ENCODE assay signal across 14 cellular contexts in genomic region chr21:45439901-45440461, GRCh38. TPM values are rescaled to one million over a fixed set of nuclear protein-coding genes. Genes with fewer than 3 reads are reported as not detected.
A peak's percentile ranks its signal among the peaks of the same experiment; 100 is the strongest.
DNase-seq lines count a peak whose midpoint lies in the region; ATAC-seq, FAIRE-seq and TF ChIP-seq lines count a peak whose summit lies in the region.
"Had no signal": no experiment of that assay in that cellular context is flagged by ENCODE, and none has a peak within 500 bp of the region (broad histone marks: within the 10 kb centered on the region; RNA-seq: fewer than 3 reads in every experiment).

No MANE protein-coding gene starts in this region.

- 100% methylated on average over 7 of the region's 28 CpGs for whole genome bisulfite sequencing in A549 (ENCODE audit: missing lambda C conversion rate)
- 91 to 100% methylated on average over 8 to 9 of the region's 28 CpGs for WGBS in gastroesophageal sphincter (ENCODE audit: low coverage in 1 of 2), 2 donors
- WGBS in ovary, 3 donors = 90 to 93% (median 90%) methylated on average over 28 of the region's 28 CpGs

- CTCF ChIA-PET in A549 (lab: Yijun Ruan, JAX) (interaction anchor here (0.5 to 5.6 kb wide), 28 partner anchors 10 to 575 kb away, joined by 3 to 75 read pairs (median 4); no protein-coding TSS in a partner anchor), Panc1 (lab: Charles Lee) (interaction anchor here (0.6 kb wide), 1 partner anchor 131 kb away, joined by 3 read pairs; no protein-coding TSS in a partner anchor)

- H3K36me3 ChIP-seq in Panc1 (ENCODE audit: control insufficient read depth, insufficient read depth, low read length) (no peaks in the 10 kb centered on the region), gastroesophageal sphincter (no peaks in the 10 kb centered on the region), ovary (no peaks in the 10 kb centered on the region), Peyer's patch (no peaks in the 10 kb centered on the region)

- TF ChIP-seq POLR2A in A549 (IDR thresholded peaks at IDR 0.05; ENCODE audit: low read length) = no peak
- no peak for TF ChIP-seq POLR2A in gastroesophageal sphincter (IDR thresholded peaks at IDR 0.05)
- no peak for TF ChIP-seq POLR2A in ovary (IDR thresholded peaks at IDR 0.05)
- TF ChIP-seq POLR2A in Peyer's patch (IDR thresholded peaks at IDR 0.05) = no peak

- peaks cover 0 to 6% of the 10 kb centered on the region in 2 donors for H3K27me3 Mint-ChIP-seq in natural killer cell treated with Interleukin-12 subunit alpha and Interleukin-12 subunit beta and Interleukin-15 and Interleukin-18, amount 100 ng/mL, for 72 hours
- H3K27me3 Mint-ChIP-seq: activated naive CD4-positive, alpha-beta T cell treated with anti-CD3 and anti-CD28 coated beads, Interleukin-2, amount 50 U/mL, for 24 hours had no signal

- in situ Hi-C loops in Panc1 (cut with HindIII; ENCODE audit: low pct_unique_long_range_greater_than_20kb, low sequenced_read_pairs) = no loop called here

- H3K9me3 Mint-ChIP-seq in natural killer cell treated with Interleukin-12 subunit alpha and Interleukin-12 subunit beta and Interleukin-15 and Interleukin-18, amount 100 ng/mL, for 72 hours = no peaks in the 10 kb centered on the region
- H3K9me3 Mint-ChIP-seq: activated CD4-positive, alpha-beta memory T cell treated with anti-CD3 and anti-CD28 coated beads, Interleukin-2, amount 10 ng/mL, durations not matched to agents 7 days and 5 days; activated naive CD4-positive, alpha-beta T cell treated with anti-CD3 and anti-CD28 coated beads, Interleukin-2, amount 50 U/mL, for 24 hours; activated T-cell treated with anti-CD3 and anti-CD28 coated beads, Interleukin-2, amount 50 U/mL, for 24 hours; T-cell had no signal

- TF ChIP-seq EP300 in A549 (IDR thresholded peaks at IDR 0.05) = no peak
- TF ChIP-seq EP300 in gastroesophageal sphincter (IDR thresholded peaks at IDR 0.05) = no peak
- TF ChIP-seq EP300 in ovary (IDR thresholded peaks at IDR 0.05) = no peak

- peaks cover 0 to 8% of the 10 kb centered on the region in 2 donors for H3K4me1 Mint-ChIP-seq in natural killer cell treated with Interleukin-12 subunit alpha and Interleukin-12 subunit beta and Interleukin-15 and Interleukin-18, amount 100 ng/mL, for 72 hours (ENCODE audit: low read depth in 2 of 2)

- no peak overlapping the region for H3K4me3 ChIP-seq in A549
- no peak overlapping the region for H3K4me3 ChIP-seq in Panc1 (ENCODE audit: low read depth in 2 of 2, low read length in 2 of 2)
- peak overlapping the region in 1 of 2 donors; percentile 46 for H3K4me3 ChIP-seq in gastroesophageal sphincter
- H3K4me3 ChIP-seq in ovary = no peak overlapping the region
- H3K4me3 ChIP-seq in Peyer's patch = no peak overlapping the region

- TF ChIP-seq CTCF in A549 (IDR thresholded peaks at IDR 0.05) (no peak), Panc1 (IDR thresholded peaks at IDR 0.05) (no peak), gastroesophageal sphincter (IDR thresholded peaks at IDR 0.05) (no peak), ovary (IDR thresholded peaks at IDR 0.05) (no peak), Peyer's patch (IDR thresholded peaks at IDR 0.05) (no peak)

- H3K4me1 ChIP-seq in A549 (peaks cover 11% of the 10 kb centered on the region), Panc1 (ENCODE audit: control insufficient read depth, insufficient read depth, low read length) (peaks cover 45% of the 10 kb centered on the region), gastroesophageal sphincter (peaks cover 0 to 38% (median 17%) of the 10 kb centered on the region in 3 donors), ovary (ENCODE audit: insufficient read depth) (peaks cover 12% of the 10 kb centered on the region), Peyer's patch (peaks cover 0 to 14% (median 4%) of the 10 kb centered on the region in 4 donors)

- H3K27ac Mint-ChIP-seq in natural killer cell treated with Interleukin-12 subunit alpha and Interleukin-12 subunit beta and Interleukin-15 and Interleukin-18, amount 100 ng/mL, for 72 hours = no peak overlapping the region
- H3K27ac Mint-ChIP-seq: activated CD4-positive, alpha-beta memory T cell treated with anti-CD3 and anti-CD28 coated beads, Interleukin-2, amount 10 ng/mL, durations not matched to agents 7 days and 5 days; activated T-cell treated with anti-CD3 and anti-CD28 coated beads, Interleukin-2, amount 50 U/mL, for 24 hours had no signal

- intact Hi-C loops in Panc1 (cut with micrococcal nuclease; ENCODE audit: unreplicated experiment) = no loop called here
- intact Hi-C loops in ovary (cut with DNase I) = loop anchor here (1.0 to 10.0 kb wide), 8 partner anchors 55 to 495 kb away; partner anchors contain the start of gene SLX9 (in 1 of the 4)

- no TSS peak for BruUV-seq in Panc1 (replicated peaks; lab: Mats Ljungman, UMichigan)

- DNase-seq in A549 (ENCODE audit: low read depth in 1 of 2, low spot score in 1 of 2) = no peak
- DNase-seq in Panc1 (ENCODE audit: low read depth, low spot score) = no peak
- peak in 2 of 5 donors; percentile 59 to 61 for DNase-seq in ovary
- DNase-seq in NCI-H2227 treated with DMSO at 0.1 percent for 48 hours (lab: John Stamatoyannopoulos, UW) = no peak
- no peak for DNase-seq in natural killer cell treated with Interleukin-12 subunit alpha and Interleukin-12 subunit beta and Interleukin-15 and Interleukin-18, amount 100 ng/mL, for 72 hours (ENCODE audit: low spot score)
- DNase-seq in activated CD4-positive, CD25-positive, alpha-beta regulatory T cell (lab: John Stamatoyannopoulos, UW) = no peak
- DNase-seq in Peyer's patch = no peak

- H3K9me3 ChIP-seq in A549 = no peaks in the 10 kb centered on the region
- no peaks in the 10 kb centered on the region for H3K9me3 ChIP-seq in Panc1 (ENCODE audit: control insufficient read depth, insufficient read depth, low read depth, low read length)
- H3K9me3 ChIP-seq in gastroesophageal sphincter = no peaks in the 10 kb centered on the region
- H3K9me3 ChIP-seq in ovary = no peaks in the 10 kb centered on the region
- no peaks in the 10 kb centered on the region for H3K9me3 ChIP-seq in Peyer's patch

- ATAC-seq in A549 = no peak
- ATAC-seq in Panc1 = no peak
- no peak for ATAC-seq in gastroesophageal sphincter
- no peak for ATAC-seq in natural killer cell treated with Interleukin-12 subunit alpha and Interleukin-12 subunit beta and Interleukin-15 and Interleukin-18, amount 100 ng/mL, for 72 hours

- no peak for FAIRE-seq in A549 (lab: Jason Lieb, UNC)
- FAIRE-seq: colon, small intestine had no signal

- no peaks in the 10 kb centered on the region for H3K27me3 ChIP-seq in Panc1 (ENCODE audit: control insufficient read depth, insufficient read depth, low read length)
- no peaks in the 10 kb centered on the region for H3K27me3 ChIP-seq in gastroesophageal sphincter
- no peaks in the 10 kb centered on the region for H3K27me3 ChIP-seq in ovary
- H3K27me3 ChIP-seq in Peyer's patch = no peaks in the 10 kb centered on the region

- no peak for TF ChIP-seq RAD21 in A549 (conservative IDR thresholded peaks at IDR 0.05 in 1 of 2, IDR thresholded peaks at IDR 0.05 in 1 of 2)

- no peaks in the 10 kb centered on the region for H3K36me3 Mint-ChIP-seq in natural killer cell treated with Interleukin-12 subunit alpha and Interleukin-12 subunit beta and Interleukin-15 and Interleukin-18, amount 100 ng/mL, for 72 hours
- H3K36me3 Mint-ChIP-seq: activated naive CD4-positive, alpha-beta T cell treated with anti-CD3 and anti-CD28 coated beads, Interleukin-2, amount 50 U/mL, for 24 hours; T-cell had no signal

- H3K4me2 ChIP-seq in A549 = no peak overlapping the region; the same call in 2 of the 3 replicates

- H3K4me3 Mint-ChIP-seq in natural killer cell treated with Interleukin-12 subunit alpha and Interleukin-12 subunit beta and Interleukin-15 and Interleukin-18, amount 100 ng/mL, for 72 hours = no peak overlapping the region

- POLR2A ChIA-PET in A549 (lab: Yijun Ruan, JAX) = no interaction called here
- POLR2A ChIA-PET in Panc1 (lab: Charles Lee) = interaction anchor here (0.8 kb wide), 1 partner anchor 120 kb away, joined by 8 read pairs; no protein-coding TSS in a partner anchor

- H3K27ac ChIP-seq in A549 = peak overlapping the region; percentile 64 to 84; a peak in 4 of 6 replicates
- H3K27ac ChIP-seq in Panc1 (ENCODE audit: low read length) = peak overlapping the region; percentile 89
- peak overlapping the region in 3 of 4 donors; percentile 79 to 80 (median 80) for H3K27ac ChIP-seq in gastroesophageal sphincter
- H3K27ac ChIP-seq in ovary = peak overlapping the region; percentile 63 to 84
- peak overlapping the region in 1 of 4 donors; percentile 77 for H3K27ac ChIP-seq in Peyer's patch

TF ChIP-seq in A549, 52 proteins besides CTCF, POLR2A, EP300 and RAD21 (continues in another document):
- TF ChIP-seq HMGXB4 (CRISPR knock-in tag; IDR thresholded peaks at IDR 0.05; ENCODE audit: borderline replicate concordance) (no peak), EHF (CRISPR knock-in tag; IDR thresholded peaks at IDR 0.05) (no peak)

RNA-seq across cellular contexts. Expression of gene COL18A1, which starts 35.0 kb away (rescaled TPM):
- polyA plus RNA-seq in A549 (2011; rRNA removed) = 17.3 and 19.0 TPM in 2 replicates
- 47.3 and 74.4 TPM in 2 replicates for polyA plus RNA-seq in A549 (2012; cell fraction: cytosol; rRNA removed)
- polyA plus RNA-seq in A549 (2012; cell fraction: nucleus; rRNA removed) = 362 and 470 TPM in 2 replicates
- polyA plus RNA-seq in A549 (2017; fragmentation: RNase III; extraction: RNeasy Plus Mini Kit Qiagen cat#74134 plus additional on column Dnase treatment) = 76.7 to 89.7 TPM (median 88.4 TPM) in 3 replicates
- 8.7 and 14.0 TPM in 2 replicates for polyA minus RNA-seq in A549 (2011; rRNA and poly(A)+ RNA removed)
- total RNA-seq in Panc1 (2021; ENCODE audit: unreplicated experiment) = 676 TPM
- 1,186 TPM for polyA plus RNA-seq in Panc1 (2012; ENCODE audit: insufficient read length)
- total RNA-seq in gastroesophageal sphincter = 100 to 1,000 TPM in 1 of 4 donors, 10 to 100 TPM in 3; 69.3 to 116 (median 78.4) TPM
- 100 to 1,000 TPM; 141 to 353 (median 270) TPM for total RNA-seq in ovary
- polyA plus RNA-seq in ovary = 100 to 1,000 TPM in 1 of 2 donors, 10 to 100 TPM in 1; 11.1 to 201 TPM
- 1 to 10 TPM in 1 of 2 donors, under 1 TPM in 1; 0.31 to 1.3 TPM for total RNA-seq in natural killer cell treated with Interleukin-12 subunit alpha and Interleukin-12 subunit beta and Interleukin-15 and Interleukin-18, amount 100 ng/mL, for 72 hours
- 10 to 100 TPM; 18.6 to 85.0 (median 33.0) TPM for total RNA-seq in Peyer's patch

Comparison
In these comparisons a context has a peak if more than half of its experiments do, and no peak if none do; other contexts are left out.
1. RNA of gene COL18A1, which starts 35.0 kb away (total RNA-seq): 676 TPM in Panc1 (single experiment), 141 to 353 TPM in ovary, 69.3 to 116 TPM in gastroesophageal sphincter and 18.6 to 85.0 TPM in Peyer's patch; 0.31 to 1.3 TPM in natural killer cell treated with Interleukin-12 subunit alpha and Interleukin-12 subunit beta and Interleukin-15 and Interleukin-18, amount 100 ng/mL, for 72 hours; every median in the first group is over 4 times any median in the second.